9 cellular contexts compared by ENCODE assay signal in genomic region chr15:93035953-93036810, GRCh38. TPM values are rescaled to one million over a fixed set of nuclear protein-coding genes. Genes with fewer than 3 reads are reported as not detected.
DNase-seq lines count a peak whose midpoint lies in the region; ATAC-seq and TF ChIP-seq lines count a peak whose summit lies in the region.
"Had no signal": no experiment of that assay in that cellular context is flagged by ENCODE, and none has a peak within 500 bp of the region (broad histone marks: within the 10 kb centered on the region; RNA-seq: fewer than 3 reads in every experiment).

No MANE protein-coding gene starts in this region.

- ATAC-seq in HG02678 (IDR thresholded peaks at IDR 0.05; ENCODE audit: unreplicated experiment) (peak; percentile 92), HG02571 (IDR thresholded peaks at IDR 0.05; ENCODE audit: unreplicated experiment) (no peak)

- no peak overlapping the region for H3K4me3 ChIP-seq in sigmoid colon

- no peaks in the 10 kb centered on the region for H3K36me3 ChIP-seq in sigmoid colon

- H3K27ac ChIP-seq in sigmoid colon: peak overlapping the region in 2 of 4 donors; percentile 69 to 75
- H3K27ac ChIP-seq: epithelial cell of prostate had no signal

- no peak for TF ChIP-seq EP300 in sigmoid colon (IDR thresholded peaks at IDR 0.05)

- TF ChIP-seq CTCF in sigmoid colon (IDR thresholded peaks at IDR 0.05): peak in 3 of 4 experiments; percentile 30 to 49 (median 45)

- H3K27me3 ChIP-seq in sigmoid colon: no peaks in the 10 kb centered on the region

- peak; percentile 16 for DNase-seq in NCI-H510A treated with DMSO at 0.1 percent for 48 hours (lab: John Stamatoyannopoulos, UW)
- DNase-seq in NCI-H510A (lab: John Stamatoyannopoulos, UW): no peak
- peak; percentile 29 for DNase-seq in NCI-H226
- peak; percentile 30 for DNase-seq in activated T-cell treated with anti-CD3 and anti-CD28 coated beads for 24 hours (ENCODE audit: low read depth)
- DNase-seq in fibroblast of peridontal ligament (ENCODE audit: extremely low read depth): peak; percentile 36
- DNase-seq in sigmoid colon: peak; percentile 69

- intact Hi-C loops in sigmoid colon (cut with DNase I): loop anchor here (10.0 kb wide), 4 partner anchors 109 to 989 kb away; no protein-coding TSS in a partner anchor

- 42 to 55% methylated on average over 32 of the region's 32 CpGs for WGBS in sigmoid colon, 2 donors

- no peaks in the 10 kb centered on the region for H3K9me3 ChIP-seq in sigmoid colon

- no peak for TF ChIP-seq POLR2A in sigmoid colon (IDR thresholded peaks at IDR 0.05)

- H3K4me1 ChIP-seq in sigmoid colon: peaks cover 0 to 47% (median 37%) of the 10 kb centered on the region in 4 donors

RNA-seq across cellular contexts. Expression of gene RGMA, which starts 52.8 kb away (rescaled TPM):
- total RNA-seq in sigmoid colon: 10 to 100 TPM; 21.8 to 58.6 (median 32.8) TPM
- polyA plus RNA-seq in sigmoid colon: 10 to 100 TPM in 1 of 3 donors, 1 to 10 TPM in 2; 1.4 to 18.5 (median 6.0) TPM
